In the genomic region with DNA sequence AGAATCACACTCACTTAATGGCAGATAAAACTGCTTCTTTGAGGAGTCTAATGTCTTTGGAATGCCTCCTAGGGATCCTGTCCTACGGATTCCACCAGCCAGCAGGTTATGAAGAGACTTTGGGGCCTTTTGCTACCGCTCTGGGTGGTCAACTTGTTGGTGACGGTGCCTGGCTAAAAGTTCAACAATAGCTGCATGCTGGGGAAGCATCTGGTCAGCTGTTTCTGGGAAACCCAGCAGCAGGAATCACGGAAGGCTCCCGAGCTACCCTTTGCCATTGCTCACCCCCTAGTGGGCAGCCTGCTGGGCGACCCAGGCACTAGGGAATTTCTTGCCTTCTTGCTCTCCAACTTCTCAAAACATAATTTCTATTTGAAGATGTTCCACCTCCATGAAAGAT, we compare ENCODE assay signal across 14 cellular contexts.
DNase-seq lines count a peak whose midpoint lies in the region; ATAC-seq and TF ChIP-seq lines count a peak whose summit lies in the region.
"Had no signal": no experiment of that assay in that cellular context is flagged by ENCODE, and none has a peak within 500 bp of the region (broad histone marks: within the 10 kb centered on the region; RNA-seq: fewer than 3 reads in every experiment).

No MANE protein-coding gene starts in this region.

- H3K36me3 Mint-ChIP-seq in glutamatergic neuron (ENCODE audit: unreplicated experiment) = no peaks in the 10 kb centered on the region

- no peaks in the 10 kb centered on the region for H3K4me1 ChIP-seq in HCT116 (ENCODE audit: control insufficient read depth in 1 of 2, insufficient read depth in 2 of 2, low read length in 2 of 2)
- no peaks in the 10 kb centered on the region for H3K4me1 ChIP-seq in Panc1 (ENCODE audit: control insufficient read depth, insufficient read depth, low read length)
- H3K4me1 ChIP-seq in psoas muscle = no peaks in the 10 kb centered on the region
- no peaks in the 10 kb centered on the region for H3K4me1 ChIP-seq in sigmoid colon

- H3K27me3 Mint-ChIP-seq in glutamatergic neuron (ENCODE audit: unreplicated experiment) = no peaks in the 10 kb centered on the region

- no peak overlapping the region for H3K4me2 ChIP-seq in HCT116 (ENCODE audit: low read length)

- H3K9ac ChIP-seq in HCT116 (ENCODE audit: low read length) = no peak overlapping the region

- H3K27me3 ChIP-seq in HCT116 (ENCODE audit: insufficient read depth, low read length) (no peaks in the 10 kb centered on the region), Panc1 (ENCODE audit: control insufficient read depth, insufficient read depth, low read length) (no peaks in the 10 kb centered on the region), psoas muscle (ENCODE audit: insufficient read depth in 3 of 3, low read length in 2 of 3) (no peaks in the 10 kb centered on the region), sigmoid colon (no peaks in the 10 kb centered on the region)

- H3K27ac Mint-ChIP-seq in glutamatergic neuron (ENCODE audit: unreplicated experiment) = no peak overlapping the region

- no peak for DNase-seq in HCT116 (ENCODE audit: low read depth, low spot score)
- no peak for DNase-seq in Panc1 (ENCODE audit: low read depth, low spot score)
- peak; percentile 22 for DNase-seq in glutamatergic neuron
- DNase-seq in psoas muscle = no peak
- DNase-seq in sigmoid colon = no peak
- DNase-seq in superior temporal gyrus (ENCODE audit: extremely low spot score) = no peak
- no peak for DNase-seq in activated CD4-positive, alpha-beta T cell treated with anti-CD3 and anti-CD28 coated beads for 1 hour
- DNase-seq: activated CD4-positive, alpha-beta T cell treated with anti-CD3 and anti-CD28 coated beads, Interleukin-2, amount 50 U/mL, for 48 hours; activated naive CD4-positive, alpha-beta T cell treated with Interleukin-2 at 50 U/mL for 16 hours; kidney glomerular epithelial cell; NCI-H2029 treated with DMSO at 0.1 percent for 48 hours; trophoblast cell had no signal

- ATAC-seq in HCT116 = peak; percentile 69
- ATAC-seq in Panc1 = no peak
- no peak for ATAC-seq in psoas muscle
- no peak for ATAC-seq in HG03025 (IDR thresholded peaks at IDR 0.05; ENCODE audit: low FRiP score, unreplicated experiment)

- WGBS in psoas muscle, 3 donors = 67 to 88% (median 77%) methylated on average over 6 of the region's 6 CpGs
- 75 to 83% methylated on average over 6 of the region's 6 CpGs for WGBS in sigmoid colon, 2 donors

- H3K9me3 Mint-ChIP-seq in glutamatergic neuron (ENCODE audit: unreplicated experiment) = no peaks in the 10 kb centered on the region
- H3K9me3 Mint-ChIP-seq: central memory CD8-positive, alpha-beta T cell had no signal

- TF ChIP-seq RAD21 in HCT116 (IDR thresholded peaks at IDR 0.05; ENCODE audit: low read depth) = peak; percentile 39

- POLR2A ChIA-PET in HCT116 (lab: Charles Lee) = no interaction called here
- POLR2A ChIA-PET in Panc1 (lab: Charles Lee) = no interaction called here

- H3K9me2 ChIP-seq in HCT116 (ENCODE audit: insufficient read depth) = no peaks in the 10 kb centered on the region

- H3K4me1 Mint-ChIP-seq in glutamatergic neuron (ENCODE audit: low read depth, unreplicated experiment) = no peaks in the 10 kb centered on the region
- H3K4me1 Mint-ChIP-seq: central memory CD8-positive, alpha-beta T cell had no signal

- H3K79me2 ChIP-seq in HCT116 (ENCODE audit: insufficient read depth, low read length) = no peaks in the 10 kb centered on the region

- in situ Hi-C loops in Panc1 (cut with HindIII; ENCODE audit: low pct_unique_long_range_greater_than_20kb, low sequenced_read_pairs) = no loop called here

- RAD21 ChIA-PET in HCT116 (lab: Charles Lee; ENCODE audit: low non-redundant PET in 1 of 2, low total read pairs in 2 of 2, uncharacterized antibody in 2 of 2, unreplicated experiment in 2 of 2) = no interaction called here

- no peak for TF ChIP-seq EP300 in sigmoid colon (IDR thresholded peaks at IDR 0.05)

- H3K9me3 ChIP-seq in HCT116 (ENCODE audit: control insufficient read depth in 1 of 2, insufficient read depth in 1 of 2, low read depth in 1 of 2, low read length in 2 of 2) = no peaks in the 10 kb centered on the region
- no peaks in the 10 kb centered on the region for H3K9me3 ChIP-seq in Panc1 (ENCODE audit: control insufficient read depth, insufficient read depth, low read depth, low read length)
- no peaks in the 10 kb centered on the region for H3K9me3 ChIP-seq in psoas muscle
- H3K9me3 ChIP-seq in sigmoid colon = no peaks in the 10 kb centered on the region

- peak in 2 of 3 experiments; percentile 36 to 42; a peak in 3 of 6 replicates for TF ChIP-seq CTCF in HCT116 (IDR thresholded peaks at IDR 0.05 in 2 of 3, conservative IDR thresholded peaks at IDR 0.05 in 1 of 3; ENCODE audit: borderline replicate concordance in 1 of 3, insufficient read depth in 1 of 3, low read depth in 2 of 3, low read length in 2 of 3)
- TF ChIP-seq CTCF in Panc1 (IDR thresholded peaks at IDR 0.05) = peak; percentile 27
- TF ChIP-seq CTCF in glutamatergic neuron (IDR thresholded peaks at IDR 0.05; ENCODE audit: partially characterized antibody, unreplicated experiment) = no peak
- TF ChIP-seq CTCF in psoas muscle (IDR thresholded peaks at IDR 0.05) = peak; percentile 16
- TF ChIP-seq CTCF in sigmoid colon (IDR thresholded peaks at IDR 0.05) = no peak

- BruUV-seq in HCT116 (replicated peaks; lab: Mats Ljungman, UMichigan) (no TSS peak), Panc1 (replicated peaks; lab: Mats Ljungman, UMichigan) (no TSS peak)

- TF ChIP-seq POLR2A in HCT116 (IDR thresholded peaks at IDR 0.05; ENCODE audit: borderline replicate concordance, extremely low read depth, insufficient read depth, insufficient read length) = no peak
- TF ChIP-seq POLR2A in sigmoid colon (IDR thresholded peaks at IDR 0.05) = no peak

- H4K20me1 ChIP-seq in HCT116 (ENCODE audit: insufficient read depth) = no peaks in the 10 kb centered on the region

- intact Hi-C loops in HCT116 (cut with micrococcal nuclease) = no loop called here
- intact Hi-C loops in Panc1 (cut with micrococcal nuclease; ENCODE audit: unreplicated experiment) = no loop called here
- intact Hi-C loops in psoas muscle (cut with DNase I) = no loop called here
- intact Hi-C loops in sigmoid colon (cut with DNase I) = no loop called here

- H3K36me3 ChIP-seq in HCT116 (ENCODE audit: control insufficient read depth in 1 of 2, insufficient read depth in 2 of 2, low read length in 2 of 2) = no peaks in the 10 kb centered on the region
- H3K36me3 ChIP-seq in Panc1 (ENCODE audit: control insufficient read depth, insufficient read depth, low read length) = no peaks in the 10 kb centered on the region
- H3K36me3 ChIP-seq in psoas muscle (ENCODE audit: insufficient read depth in 1 of 2, low read depth in 1 of 2) = no peaks in the 10 kb centered on the region
- H3K36me3 ChIP-seq in sigmoid colon = no peaks in the 10 kb centered on the region

- H3K27ac ChIP-seq in HCT116 (ENCODE audit: low read depth, low read length) (no peak overlapping the region), Panc1 (ENCODE audit: low read length) (no peak overlapping the region), psoas muscle (no peak overlapping the region), sigmoid colon (no peak overlapping the region)

- CTCF ChIA-PET in HCT116 (lab: Charles Lee) (interaction anchor here (0.8 to 1.5 kb wide), 2 partner anchors 83 to 1202 kb away, joined by 3 read pairs; no protein-coding TSS in a partner anchor), Panc1 (lab: Charles Lee) (no interaction called here)

- no peak overlapping the region for H2AFZ ChIP-seq in HCT116 (ENCODE audit: low read depth, low read length, poor library complexity, severe bottlenecking)

- no peak overlapping the region for H3K4me3 Mint-ChIP-seq in glutamatergic neuron (ENCODE audit: unreplicated experiment)
- H3K4me3 Mint-ChIP-seq: central memory CD8-positive, alpha-beta T cell had no signal

- H3K4me3 ChIP-seq in HCT116 (replicated peaks in 1 of 2; ENCODE audit: low read depth in 1 of 2, low read length in 2 of 2) (no peak overlapping the region), Panc1 (ENCODE audit: low read depth in 2 of 2, low read length in 2 of 2) (no peak overlapping the region), psoas muscle (no peak overlapping the region), sigmoid colon (no peak overlapping the region)

TF ChIP-seq in HCT116, 20 proteins besides CTCF, POLR2A, EP300 and RAD21 (continues in another document):
- TF ChIP-seq YY1 (IDR thresholded peaks at IDR 0.05; ENCODE audit: extremely low read depth, insufficient replicate concordance, low read depth, low read length) = no peak
- TF ChIP-seq SIN3A (IDR thresholded peaks at IDR 0.05; ENCODE audit: low read depth) = no peak
- no peak for TF ChIP-seq EGR1 (IDR thresholded peaks at IDR 0.05; ENCODE audit: low read depth)
- no peak for TF ChIP-seq JUND (IDR thresholded peaks at IDR 0.05)
- no peak for TF ChIP-seq ZNF274 (IDR thresholded peaks at IDR 0.05; ENCODE audit: low read depth, low read length)
- TF ChIP-seq MAX (IDR thresholded peaks at IDR 0.05) = no peak
- TF ChIP-seq, protein P1, sequence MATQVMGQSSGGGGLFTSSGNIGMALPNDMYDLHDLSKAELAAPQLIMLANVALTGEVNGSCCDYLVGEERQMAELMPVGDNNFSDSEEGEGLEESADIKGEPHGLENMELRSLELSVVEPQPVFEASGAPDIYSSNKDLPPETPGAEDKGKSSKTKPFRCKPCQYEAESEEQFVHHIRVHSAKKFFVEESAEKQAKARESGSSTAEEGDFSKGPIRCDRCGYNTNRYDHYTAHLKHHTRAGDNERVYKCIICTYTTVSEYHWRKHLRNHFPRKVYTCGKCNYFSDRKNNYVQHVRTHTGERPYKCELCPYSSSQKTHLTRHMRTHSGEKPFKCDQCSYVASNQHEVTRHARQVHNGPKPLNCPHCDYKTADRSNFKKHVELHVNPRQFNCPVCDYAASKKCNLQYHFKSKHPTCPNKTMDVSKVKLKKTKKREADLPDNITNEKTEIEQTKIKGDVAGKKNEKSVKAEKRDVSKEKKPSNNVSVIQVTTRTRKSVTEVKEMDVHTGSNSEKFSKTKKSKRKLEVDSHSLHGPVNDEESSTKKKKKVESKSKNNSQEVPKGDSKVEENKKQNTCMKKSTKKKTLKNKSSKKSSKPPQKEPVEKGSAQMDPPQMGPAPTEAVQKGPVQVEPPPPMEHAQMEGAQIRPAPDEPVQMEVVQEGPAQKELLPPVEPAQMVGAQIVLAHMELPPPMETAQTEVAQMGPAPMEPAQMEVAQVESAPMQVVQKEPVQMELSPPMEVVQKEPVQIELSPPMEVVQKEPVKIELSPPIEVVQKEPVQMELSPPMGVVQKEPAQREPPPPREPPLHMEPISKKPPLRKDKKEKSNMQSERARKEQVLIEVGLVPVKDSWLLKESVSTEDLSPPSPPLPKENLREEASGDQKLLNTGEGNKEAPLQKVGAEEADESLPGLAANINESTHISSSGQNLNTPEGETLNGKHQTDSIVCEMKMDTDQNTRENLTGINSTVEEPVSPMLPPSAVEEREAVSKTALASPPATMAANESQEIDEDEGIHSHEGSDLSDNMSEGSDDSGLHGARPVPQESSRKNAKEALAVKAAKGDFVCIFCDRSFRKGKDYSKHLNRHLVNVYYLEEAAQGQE (IDR thresholded peaks at IDR 0.05; ENCODE audit: low read depth) = no peak
- TF ChIP-seq POLR2AphosphoS5 (IDR thresholded peaks at IDR 0.05; ENCODE audit: low read depth, low read length) = no peak

Comparison
In these comparisons a context has a peak if more than half of its experiments do, and no peak if none do; other contexts are left out.
1. CTCF ChIP-seq: peak in HCT116 (2 of 3), Panc1 (single experiment) and psoas muscle (single experiment); none in glutamatergic neuron (single experiment) and sigmoid colon (0 of 4).